In the genomic region with DNA sequence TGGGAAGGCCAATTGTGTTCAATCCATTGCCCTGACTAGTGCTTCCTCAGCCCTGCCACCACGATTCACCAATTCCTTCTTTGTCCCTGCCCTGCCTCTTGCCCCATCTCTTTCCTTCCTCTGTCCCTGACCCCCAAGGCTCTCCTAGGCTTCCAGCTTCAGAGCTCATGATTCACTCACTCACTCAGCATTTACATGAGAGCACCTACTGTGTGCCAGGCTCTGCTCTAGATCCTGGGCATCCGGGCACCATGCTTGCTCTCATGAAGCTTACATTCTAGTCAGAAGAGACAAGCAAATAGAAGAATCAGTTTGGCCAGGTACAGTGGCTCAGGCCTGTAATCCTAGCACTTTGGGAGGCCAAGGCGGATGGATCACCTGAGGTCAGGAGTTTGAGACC, we compare ENCODE assay signal across 20 cellular contexts.
"Had no signal": no experiment of that assay in that cellular context is flagged by ENCODE, and none has a peak within 500 bp of the region (broad histone marks: within the 10 kb centered on the region; RNA-seq: fewer than 3 reads in every experiment).

No MANE protein-coding gene starts in this region.

- DNase-seq: activated CD4-positive, alpha-beta T cell treated with anti-CD3 and anti-CD28 coated beads, Interleukin-2, amount 50 U/mL, for 1 hour; activated naive CD4-positive, alpha-beta T cell; activated T-cell treated with anti-CD3 and anti-CD28 coated beads, Interleukin-2, amount 50 U/mL, for 4 hours; effector CD8-positive, alpha-beta T cell; heart right ventricle; immature natural killer cell; kidney glomerular epithelial cell; left ventricle myocardium inferior; mammary epithelial cell; midbrain; SIG-M5; stimulated activated CD4-positive, alpha-beta T cell treated with anti-CD3 and anti-CD28 coated beads, Interleukin-12 subunit alpha, Interleukin-12 subunit beta, amount 100 ng/mL, for 4 hours; stimulated activated CD4-positive, alpha-beta T cell treated with anti-CD3 and anti-CD28 coated beads, Interleukin-1b, Interleukin-23, amount 100 ng/mL, for 48 hours; stimulated activated CD8-positive, alpha-beta memory T cell treated with anti-CD3 and anti-CD28 coated beads, Interleukin-4, amount 100 ng/mL, for 48 hours; testis; upper lobe of left lung had no signal

- H3K4me1 ChIP-seq: esophagus muscularis mucosa, gastroesophageal sphincter, left ventricle myocardium inferior, testis had no signal

- ATAC-seq: activated T-cell treated with anti-CD3 and anti-CD28 coated beads, Interleukin-2, amount 50 U/mL, for 4 hours; gastroesophageal sphincter; heart right ventricle; SK-N-SH treated with all-trans-retinoic acid at 6 μM for 48 hours had no signal

- H3K27ac Mint-ChIP-seq: progenitor cell of endocrine pancreas had no signal

- H3K27me3 ChIP-seq: esophagus muscularis mucosa, gastroesophageal sphincter, heart right ventricle, testis, upper lobe of left lung had no signal

- H3K36me3 Mint-ChIP-seq: immature natural killer cell had no signal

- H3K4me3 Mint-ChIP-seq: activated T-cell treated with anti-CD3 and anti-CD28 coated beads, Interleukin-2, amount 50 U/mL, for 4 hours; immature natural killer cell had no signal

- H3K4me1 Mint-ChIP-seq: immature natural killer cell had no signal

- H3K4me3 ChIP-seq: esophagus muscularis mucosa, gastroesophageal sphincter, heart right ventricle, left ventricle myocardium inferior, testis, upper lobe of left lung had no signal

- H3K27ac ChIP-seq: esophagus muscularis mucosa, gastroesophageal sphincter, left ventricle myocardium inferior, testis, upper lobe of left lung had no signal

- H3K36me3 ChIP-seq: esophagus muscularis mucosa, gastroesophageal sphincter, heart right ventricle, left ventricle myocardium inferior, upper lobe of left lung had no signal

- H3K27me3 Mint-ChIP-seq: progenitor cell of endocrine pancreas had no signal

- H3K9me3 Mint-ChIP-seq: activated T-cell treated with anti-CD3 and anti-CD28 coated beads, Interleukin-2, amount 50 U/mL, for 4 hours; immature natural killer cell had no signal
